8 cellular contexts compared by ENCODE assay signal in the genomic region with DNA sequence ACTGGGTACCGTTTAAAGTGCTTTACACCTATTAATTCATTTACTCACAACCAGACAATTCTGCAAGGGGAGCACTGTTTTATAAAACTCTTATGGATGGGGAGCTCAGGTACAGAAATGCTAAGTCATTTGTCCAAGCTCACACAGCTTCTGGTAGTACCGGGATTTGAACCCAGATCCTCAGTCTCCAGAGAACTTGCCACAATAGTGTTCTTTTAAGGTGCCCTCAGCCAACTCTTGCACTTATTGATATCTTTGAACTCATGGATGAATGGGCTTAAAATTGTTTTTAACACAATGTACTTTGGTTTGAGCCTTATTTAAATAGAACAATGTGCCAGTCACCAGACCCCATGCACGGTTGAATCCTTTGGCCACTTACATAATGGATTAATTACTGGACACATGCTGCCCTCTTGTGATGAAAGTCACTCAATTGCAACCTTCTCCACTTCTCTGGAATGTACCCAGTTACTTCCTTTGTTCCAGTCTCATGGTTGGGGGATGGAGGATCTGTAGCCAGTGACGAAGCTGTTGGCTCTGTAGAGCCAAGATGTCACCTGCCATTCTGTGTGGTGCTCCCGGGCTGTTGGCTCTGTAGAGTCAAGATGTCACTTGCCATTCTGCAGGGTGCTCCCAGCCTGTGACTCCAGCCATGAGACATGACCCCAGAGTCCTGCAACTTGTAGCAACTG.
DNase-seq lines count a peak whose midpoint lies in the region; ATAC-seq and TF ChIP-seq lines count a peak whose summit lies in the region.

No MANE protein-coding gene starts in this region.

- H3K79me1 ChIP-seq in mesenchymal stem cell (replicated peaks; ENCODE audit: low read length, poor library complexity, severe bottlenecking) = no peaks in the 10 kb centered on the region

- ATAC-seq in HG03135 (IDR thresholded peaks at IDR 0.05; ENCODE audit: unreplicated experiment) (no peak), GM18867 (IDR thresholded peaks at IDR 0.05; ENCODE audit: unreplicated experiment) (no peak), GM18502 (IDR thresholded peaks at IDR 0.05; ENCODE audit: poor library complexity, unreplicated experiment) (no peak)

- no peaks in the 10 kb centered on the region for H3K36me3 ChIP-seq in mesenchymal stem cell (ENCODE audit: control insufficient read depth in 1 of 2, insufficient read depth in 2 of 2, low read depth in 1 of 2, low read length in 2 of 2)

- no peak overlapping the region for H3K14ac ChIP-seq in mesenchymal stem cell (ENCODE audit: low read length in 2 of 2)

- TF ChIP-seq CTCF in epithelial cell of esophagus (IDR thresholded peaks at IDR 0.05; ENCODE audit: insufficient read depth, low read depth, low read length, missing control alignments) = peak; percentile 64

- H3K4me2 ChIP-seq in mesenchymal stem cell (ENCODE audit: low read length, poor library complexity, severe bottlenecking) = no peak overlapping the region

- no peak overlapping the region for H2BK15ac ChIP-seq in mesenchymal stem cell (ENCODE audit: low read depth, poor library complexity, severe bottlenecking)

- H3K9ac ChIP-seq in mesenchymal stem cell (ENCODE audit: low read length) = no peak overlapping the region

- peak overlapping the region; percentile 72 for H2AFZ ChIP-seq in mesenchymal stem cell (ENCODE audit: low read depth, low read length)

- no peak overlapping the region for H3K18ac ChIP-seq in mesenchymal stem cell (ENCODE audit: low read depth in 1 of 2, low read length in 2 of 2)

- DNase-seq in Caki2 (ENCODE audit: low read depth) (peak; percentile 80), HS-27A (ENCODE audit: low read depth) (peak; percentile 43), RPMI7951 (ENCODE audit: low read depth) (peak; percentile 86), epithelial cell of esophagus (ENCODE audit: low read depth) (peak; percentile 75), mesenchymal stem cell (peak; percentile 86)

- H3K27ac ChIP-seq in mesenchymal stem cell (ENCODE audit: low read length, poor library complexity, severe bottlenecking) = no peak overlapping the region

- no peak overlapping the region for H2BK12ac ChIP-seq in mesenchymal stem cell (ENCODE audit: low read length in 2 of 2)

- 48% methylated on average over 5 of the region's 5 CpGs for WGBS in mesenchymal stem cell

- H3K27me3 ChIP-seq in mesenchymal stem cell (ENCODE audit: control insufficient read depth in 1 of 2, insufficient read depth in 1 of 2, low read length in 2 of 2) = no peaks in the 10 kb centered on the region

- H4K8ac ChIP-seq in mesenchymal stem cell (ENCODE audit: low read length) = no peak overlapping the region

- H3K4ac ChIP-seq in mesenchymal stem cell (ENCODE audit: low read depth in 1 of 2, low read length in 2 of 2) = no peak overlapping the region

- H3K4me1 ChIP-seq in mesenchymal stem cell (ENCODE audit: control insufficient read depth, insufficient read depth, low read depth, low read length) = peaks cover 2% of the 10 kb centered on the region

- no peak overlapping the region for H4K91ac ChIP-seq in mesenchymal stem cell (ENCODE audit: low read length)

- no peak overlapping the region for H2AK5ac ChIP-seq in mesenchymal stem cell (ENCODE audit: low read length, severe bottlenecking)

- no peak overlapping the region for H2BK5ac ChIP-seq in mesenchymal stem cell (ENCODE audit: low read depth, low read length, poor library complexity, severe bottlenecking)

- in situ Hi-C loops in Caki2 (cut with HindIII; ENCODE audit: low pct_unique_long_range_greater_than_20kb, low sequenced_read_pairs) = no loop called here

- no peak overlapping the region for H2BK120ac ChIP-seq in mesenchymal stem cell (ENCODE audit: low read depth, low read length)

- no peaks in the 10 kb centered on the region for H3K9me3 ChIP-seq in mesenchymal stem cell (ENCODE audit: control insufficient read depth, low read length)

- H3K4me3 ChIP-seq in epithelial cell of esophagus (ENCODE audit: low read length) = no peak overlapping the region
- no peak overlapping the region for H3K4me3 ChIP-seq in mesenchymal stem cell (ENCODE audit: insufficient read depth in 1 of 2, low read depth in 1 of 2, low read length in 2 of 2)

- no peak overlapping the region for H3K23ac ChIP-seq in mesenchymal stem cell (ENCODE audit: low read length in 2 of 2)
